Comparison of ENCODE assay signal across 1 cellular context in genomic region chr13:27789153-27789494, GRCh38.
TF ChIP-seq lines count a peak whose summit lies in the region.

No MANE protein-coding gene starts in this region.

TF ChIP-seq in HepG2, 621 proteins besides CTCF, POLR2A, EP300 and RAD21 (continued from another document):
- no peak for TF ChIP-seq HINFP (CRISPR knock-in tag; IDR thresholded peaks at IDR 0.05; ENCODE audit: low read depth)
- no peak for TF ChIP-seq NFIB (CRISPR knock-in tag; IDR thresholded peaks at IDR 0.05; ENCODE audit: borderline replicate concordance)
- TF ChIP-seq ZNF570 (CRISPR knock-in tag; IDR thresholded peaks at IDR 0.05; ENCODE audit: borderline replicate concordance): no peak
